Comparison of ENCODE assay signal across 17 cellular contexts in the genomic region with DNA sequence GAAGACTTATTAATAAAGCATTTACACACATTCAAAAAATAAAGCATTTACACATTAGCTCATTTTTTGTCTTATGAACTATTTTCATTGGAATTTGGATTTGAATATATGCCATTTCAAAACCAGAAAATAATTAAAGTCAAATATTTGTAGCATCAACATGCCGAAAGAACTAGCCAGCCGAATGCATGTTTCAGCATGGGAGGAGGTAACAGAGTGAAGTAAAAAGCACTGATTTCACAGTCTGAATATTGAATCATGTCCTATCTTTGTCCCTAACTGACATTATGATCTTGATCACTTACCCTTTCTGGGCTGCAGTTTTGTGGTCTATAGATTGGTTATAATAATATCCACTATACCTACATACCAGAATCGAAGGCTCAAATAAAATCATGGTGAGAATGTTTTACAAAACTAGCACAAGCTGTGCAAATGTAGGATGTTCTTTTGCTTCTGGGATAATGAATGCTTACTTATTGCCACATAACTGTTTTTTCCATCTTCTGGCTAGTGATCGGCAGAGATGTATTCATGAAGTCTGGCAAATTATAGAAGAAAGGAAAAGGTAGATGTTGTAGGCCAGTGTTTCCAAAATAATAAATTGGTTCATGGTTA.
DNase-seq lines count a peak whose midpoint lies in the region; ATAC-seq and TF ChIP-seq lines count a peak whose summit lies in the region.
"Had no signal": no experiment of that assay in that cellular context is flagged by ENCODE, and none has a peak within 500 bp of the region (broad histone marks: within the 10 kb centered on the region; RNA-seq: fewer than 3 reads in every experiment).

No MANE protein-coding gene starts in this region.

- intact Hi-C loops in heart left ventricle (cut with DNase I) (no loop called here), left ventricle myocardium superior (cut with micrococcal nuclease) (no loop called here), upper lobe of right lung (cut with DNase I) (no loop called here)

- DNase-seq in heart left ventricle = no peak
- no peak for DNase-seq in left ventricle myocardium superior
- DNase-seq in amniotic epithelial cell (ENCODE audit: low read depth) = peak; percentile 44
- peak; percentile 12 for DNase-seq in myocyte (ENCODE audit: low read depth)
- DNase-seq in upper lobe of right lung = no peak
- no peak for DNase-seq in GM13976 (ENCODE audit: low spot score)
- no peak for DNase-seq in NCI-H1417 treated with DMSO at 0.1 percent for 48 hours (lab: John Stamatoyannopoulos, UW)
- no peak for DNase-seq in NCI-H1105 (lab: John Stamatoyannopoulos, UW)
- DNase-seq: activated CD8-positive, alpha-beta memory T cell treated with anti-CD3 and anti-CD28 coated beads, Interleukin-2, amount 10 ng/mL, durations not matched to agents 7 days and 5 days; activated naive CD4-positive, alpha-beta T cell; caudate nucleus; DMS153; HCEC 1CT; head of caudate nucleus; NCI-H146; stimulated activated CD4-positive, alpha-beta T cell treated with anti-CD3 and anti-CD28 coated beads, Interleukin-2, amount 100 ng/mL, for 24 hours had no signal

- peak overlapping the region in 2 of 12 donors; percentile 17 to 20 for H3K4me3 ChIP-seq in heart left ventricle
- H3K4me3 ChIP-seq in upper lobe of right lung = no peak overlapping the region

- TF ChIP-seq CTCF in heart left ventricle (IDR thresholded peaks at IDR 0.05) = no peak
- TF ChIP-seq CTCF in upper lobe of right lung (IDR thresholded peaks at IDR 0.05) = no peak
- no peak for TF ChIP-seq CTCF in GM13976 (IDR thresholded peaks at IDR 0.05; ENCODE audit: borderline replicate concordance, control extremely low read depth, extremely low read depth, insufficient read depth, missing control alignments)

- in situ Hi-C loops in GM13976 (cut with MboI; ENCODE audit: low sequenced_read_pairs, unreplicated experiment) = no loop called here

- no peak for TF ChIP-seq POLR2A in heart left ventricle (IDR thresholded peaks at IDR 0.05)

- peak in 1 of 4 donors; percentile 24 for ATAC-seq in heart left ventricle
- ATAC-seq in left ventricle myocardium superior = no peak
- no peak for ATAC-seq in upper lobe of right lung
- ATAC-seq: activated CD8-positive, alpha-beta memory T cell treated with anti-CD3 and anti-CD28 coated beads, Interleukin-2, amount 10 ng/mL, durations not matched to agents 7 days and 5 days had no signal

- peak overlapping the region in 8 of 12 donors; percentile 1 to 89 (median 30) for H3K27ac ChIP-seq in heart left ventricle
- peak overlapping the region; percentile 31 for H3K27ac ChIP-seq in upper lobe of right lung
- H3K27ac ChIP-seq: KMS-11 had no signal

- WGBS in heart left ventricle, 4 donors = 78 to 89% (median 81%) methylated on average over 4 of the region's 4 CpGs

- H3K36me3 ChIP-seq in heart left ventricle (peaks cover 0 to 34% (median 26%) of the 10 kb centered on the region in 9 donors), upper lobe of right lung (peaks cover 24% of the 10 kb centered on the region)

- H3K9me3 ChIP-seq in heart left ventricle (no peaks in the 10 kb centered on the region), upper lobe of right lung (no peaks in the 10 kb centered on the region)

- H3K27me3 ChIP-seq in heart left ventricle (no peaks in the 10 kb centered on the region), upper lobe of right lung (no peaks in the 10 kb centered on the region)

- H3K4me1 ChIP-seq in heart left ventricle = peaks cover 0 to 56% (median 0%) of the 10 kb centered on the region in 12 donors
- H3K4me1 ChIP-seq in upper lobe of right lung = no peaks in the 10 kb centered on the region

Comparison
In these comparisons a context has a peak if more than half of its experiments do, and no peak if none do; other contexts are left out.
1. DNase-seq: peak in amniotic epithelial cell (single experiment) and myocyte (single experiment); none in heart left ventricle (0 of 5), left ventricle myocardium superior (single experiment), upper lobe of right lung (single experiment), GM13976 (single experiment), NCI-H1417 treated with DMSO at 0.1 percent for 48 hours (single experiment) and NCI-H1105 (single experiment).